Comparison of ENCODE assay signal across 9 cellular contexts in the genomic region with DNA sequence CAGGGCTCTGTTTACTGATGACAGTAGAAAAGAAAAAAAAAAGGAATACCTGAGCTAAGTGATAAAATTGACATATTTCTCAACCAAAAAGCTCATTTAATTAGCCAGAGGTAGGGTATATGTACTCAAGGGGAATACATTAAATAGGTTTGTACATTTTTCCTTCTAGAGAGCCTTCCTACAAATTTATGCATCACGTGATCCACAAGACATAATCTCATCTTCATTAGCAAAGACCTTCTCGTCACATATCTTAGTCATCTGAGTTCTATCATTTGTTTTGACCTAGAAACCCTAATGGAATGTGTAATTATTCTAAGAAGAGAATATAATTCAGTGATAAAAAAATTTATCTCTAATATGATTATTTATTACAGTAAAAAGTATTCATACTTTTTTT. TPM values are rescaled to one million over a fixed set of nuclear protein-coding genes. Genes with fewer than 3 reads are reported as not detected.
"Had no signal": no experiment of that assay in that cellular context is flagged by ENCODE, and none has a peak within 500 bp of the region (broad histone marks: within the 10 kb centered on the region; RNA-seq: fewer than 3 reads in every experiment).

No MANE protein-coding gene starts in this region.

- H3K4me3 ChIP-seq: GM23338 had no signal

- H2AFZ ChIP-seq: GM23338 had no signal

- ATAC-seq: GM23338 had no signal

- FAIRE-seq: H1, H54, HTR-8/SVneo had no signal

- DNase-seq: H9, HCEC 1CT, KG1 had no signal

- H3K4me2 ChIP-seq: GM23338 had no signal

RNA-seq across cellular contexts. Expression of gene CFHR4, which starts 30.7 kb away (rescaled TPM):
- total RNA-seq: GM23338, H1, H9, HT-29 had no signal
- polyA plus RNA-seq: GM23338, H1, IgD-negative memory B cell had no signal

RNA-seq across cellular contexts. Expression of gene CFHR1, which starts 37.7 kb away (rescaled TPM):
- total RNA-seq: GM23338, H1, H9, HT-29 had no signal
- polyA plus RNA-seq: GM23338, H1, IgD-negative memory B cell had no signal
